ENCODE assay signal across 8 cellular contexts in genomic region chr19:43640424-43640757, GRCh38. TPM values are rescaled to one million over a fixed set of nuclear protein-coding genes. Genes with fewer than 3 reads are reported as not detected.
A peak's percentile ranks its signal among the peaks of the same experiment; 100 is the strongest.
DNase-seq lines count a peak whose midpoint lies in the region; ATAC-seq, FAIRE-seq and TF ChIP-seq lines count a peak whose summit lies in the region.

No MANE protein-coding gene starts in this region.

- POLR2A ChIA-PET in endothelial cell of umbilical vein (lab: Charles Lee), result no interaction called here

- TF ChIP-seq RAD21 in neural cell (conservative IDR thresholded peaks at IDR 0.05), result no peak

- no peaks in the 10 kb centered on the region for H3K9me1 ChIP-seq in endothelial cell of umbilical vein (replicated peaks; ENCODE audit: control insufficient read depth, extremely low read depth, insufficient read depth, low read length)

- H3F3A ChIP-seq in neural cell (ENCODE audit: insufficient read depth, low read length, poor library complexity, severe bottlenecking), result no peaks in the 10 kb centered on the region

- TF ChIP-seq CTCF in AG09309 (IDR thresholded peaks at IDR 0.05; ENCODE audit: control insufficient read depth, insufficient read depth, low read depth, low read length, missing control alignments) (no peak), endothelial cell of umbilical vein (IDR thresholded peaks at IDR 0.05; ENCODE audit: extremely low read depth in 1 of 2, insufficient read depth in 1 of 2, low read depth in 1 of 2, low read length in 2 of 2) (no peak), neural cell (IDR thresholded peaks at IDR 0.05; ENCODE audit: poor library complexity, severe bottlenecking) (no peak)

- H3K9me3 ChIP-seq in NT2/D1 (ENCODE audit: insufficient read depth, low read length) (no peaks in the 10 kb centered on the region), endothelial cell of umbilical vein (replicated peaks; ENCODE audit: control insufficient read depth, insufficient read depth, low read length) (no peaks in the 10 kb centered on the region), neural cell (ENCODE audit: low read length) (no peaks in the 10 kb centered on the region)

- no peak for TF ChIP-seq POLR2A in endothelial cell of umbilical vein (IDR thresholded peaks at IDR 0.05; ENCODE audit: low read depth, low read length)

- H3K79me2 ChIP-seq in endothelial cell of umbilical vein (ENCODE audit: control insufficient read depth, insufficient read depth, low read length) (no peaks in the 10 kb centered on the region), neural cell (replicated peaks; ENCODE audit: insufficient read depth, low read length) (peaks cover 44% of the 10 kb centered on the region)

- no peak for DNase-seq in AG09309 (ENCODE audit: low read depth)
- no peak for DNase-seq in NT2/D1 (ENCODE audit: low read depth, low spot score)
- DNase-seq in endothelial cell of umbilical vein (ENCODE audit: low read depth, low spot score), result no peak
- DNase-seq in NCI-H2227 treated with DMSO at 0.1 percent for 48 hours (lab: John Stamatoyannopoulos, UW), result no peak
- no peak for DNase-seq in NCI-H1436 (lab: John Stamatoyannopoulos, UW)
- DNase-seq in AG08395 (ENCODE audit: low spot score), result no peak

- H3K27ac ChIP-seq in endothelial cell of umbilical vein (ENCODE audit: insufficient read depth, low read depth, low read length) (no peak overlapping the region), neural cell (ENCODE audit: low read length) (peak overlapping the region; percentile 80)

- TF ChIP-seq EP300 in neural cell (conservative IDR thresholded peaks at IDR 0.05; ENCODE audit: poor library complexity, severe bottlenecking), result peak; percentile 3

- intact Hi-C loops in endothelial cell of umbilical vein (cut with micrococcal nuclease), result no loop called here

- H3K27me3 ChIP-seq in NT2/D1 (ENCODE audit: insufficient read depth, insufficient read length) (peaks cover 52% of the 10 kb centered on the region), endothelial cell of umbilical vein (ENCODE audit: control insufficient read depth in 2 of 2, insufficient read depth in 2 of 2, low read length in 2 of 2) (peaks cover 15 to 25% of the 10 kb centered on the region in 2 experiments), neural cell (ENCODE audit: insufficient read depth, low read depth, low read length) (no peaks in the 10 kb centered on the region)

- CTCF ChIA-PET in endothelial cell of umbilical vein (lab: Charles Lee), result interaction anchor here (1.6 kb wide), 1 partner anchor 12 kb away, joined by 8 read pairs; no protein-coding TSS in a partner anchor

- no peak for FAIRE-seq in endothelial cell of umbilical vein (lab: Jason Lieb, UNC)

- H2AFZ ChIP-seq in endothelial cell of umbilical vein (ENCODE audit: low read depth, low read length), result peak overlapping the region; percentile 97
- peak overlapping the region; percentile 91 for H2AFZ ChIP-seq in neural cell (ENCODE audit: low read depth, low read length)

- no peaks in the 10 kb centered on the region for H3K36me3 ChIP-seq in NT2/D1 (ENCODE audit: insufficient read depth, insufficient read length, low read length)
- no peaks in the 10 kb centered on the region for H3K36me3 ChIP-seq in endothelial cell of umbilical vein (ENCODE audit: control insufficient read depth in 2 of 2, extremely low read depth in 1 of 2, insufficient read depth in 2 of 2, low read length in 2 of 2)
- no peaks in the 10 kb centered on the region for H3K36me3 ChIP-seq in neural cell (ENCODE audit: insufficient read depth, low read length)

- H3K9me2 ChIP-seq in neural cell (ENCODE audit: insufficient read depth, low read length), result no peaks in the 10 kb centered on the region

- H3K9ac ChIP-seq in NT2/D1 (ENCODE audit: insufficient read length, low read depth), result peak overlapping the region; percentile 56
- H3K9ac ChIP-seq in endothelial cell of umbilical vein (replicated peaks; ENCODE audit: extremely low read depth, insufficient read depth, low read length), result no peak overlapping the region
- peak overlapping the region; percentile 91 for H3K9ac ChIP-seq in neural cell (ENCODE audit: low read length)

- H3K4me2 ChIP-seq in endothelial cell of umbilical vein (ENCODE audit: insufficient read depth, low read length), result peak overlapping the region; percentile 41
- no peak overlapping the region for H3K4me2 ChIP-seq in neural cell (ENCODE audit: low read length)

- dilution Hi-C loops in endothelial cell of umbilical vein (cut with MboI; ENCODE audit: extremely low pct_ligation_motif_present, low sequenced_read_pairs), result no loop called here

- ATAC-seq in GM18870 (IDR thresholded peaks at IDR 0.05; ENCODE audit: unreplicated experiment), result no peak

- H3K4me1 ChIP-seq in NT2/D1 (ENCODE audit: insufficient read depth, insufficient read length) (peaks cover 6% of the 10 kb centered on the region), endothelial cell of umbilical vein (ENCODE audit: control insufficient read depth, extremely low read depth, insufficient read depth, low read length) (peaks cover 7% of the 10 kb centered on the region)

- peak overlapping the region; percentile 49 for H3K4me3 ChIP-seq in AG09309 (ENCODE audit: control insufficient read depth, low read depth, low read length)
- peak overlapping the region; percentile 46 for H3K4me3 ChIP-seq in NT2/D1 (ENCODE audit: insufficient read length, low read depth)
- peak overlapping the region in 1 of 3 experiments; percentile 49 for H3K4me3 ChIP-seq in endothelial cell of umbilical vein (replicated peaks in 1 of 3; ENCODE audit: insufficient read depth in 1 of 3, low read depth in 1 of 3, low read length in 3 of 3)
- peak overlapping the region; percentile 82 for H3K4me3 ChIP-seq in neural cell (ENCODE audit: low read length)

- H4K20me1 ChIP-seq in endothelial cell of umbilical vein (replicated peaks; ENCODE audit: control insufficient read depth, extremely low read depth, insufficient read depth, low read length) (no peaks in the 10 kb centered on the region), neural cell (ENCODE audit: insufficient read depth) (no peaks in the 10 kb centered on the region)

- no TSS peak for BruUV-seq in endothelial cell of umbilical vein (replicated peaks; lab: Mats Ljungman, UMichigan)

RNA-seq across cellular contexts. Expression of gene CADM4, which starts 0.7 kb away (rescaled TPM):
- total RNA-seq in endothelial cell of umbilical vein, result 6.7 and 7.5 TPM in 2 replicates
- polyA plus RNA-seq in endothelial cell of umbilical vein (5.0 and 7.7 TPM in 2 replicates), neural cell (211 and 220 TPM in 2 replicates)
- polyA plus RNA-seq in endothelial cell of umbilical vein (2011; cell fraction: cytosol; rRNA removed), result 4.3 and 6.2 TPM in 2 replicates
- 1.9 and 2.5 TPM in 2 replicates for polyA plus RNA-seq in endothelial cell of umbilical vein (2011; cell fraction: nucleus; rRNA removed)
- polyA plus RNA-seq in endothelial cell of umbilical vein (2012), result 4.9 and 10.7 TPM in 2 replicates
- polyA minus RNA-seq in endothelial cell of umbilical vein (3.6 and 4.3 TPM in 2 replicates), neural cell (114 and 135 TPM in 2 replicates)
- polyA minus RNA-seq in endothelial cell of umbilical vein (2011; cell fraction: cytosol; rRNA and poly(A)+ RNA removed), result not detected
- polyA minus RNA-seq in endothelial cell of umbilical vein (2011; cell fraction: nucleus; rRNA and poly(A)+ RNA removed), result 0.19 and 0.63 TPM in 2 replicates

RNA-seq across cellular contexts. Expression of gene ZNF428, which starts 21.0 kb away (rescaled TPM):
- 51.8 and 56.2 TPM in 2 replicates for total RNA-seq in endothelial cell of umbilical vein
- polyA plus RNA-seq in endothelial cell of umbilical vein, result 29.2 and 30.7 TPM in 2 replicates
- 36.3 and 53.6 TPM in 2 replicates for polyA plus RNA-seq in endothelial cell of umbilical vein (2011; cell fraction: cytosol; rRNA removed)
- polyA plus RNA-seq in endothelial cell of umbilical vein (2011; cell fraction: nucleus; rRNA removed), result 16.4 and 19.4 TPM in 2 replicates
- polyA plus RNA-seq in endothelial cell of umbilical vein (2012), result 36.4 and 59.1 TPM in 2 replicates
- 6.9 and 13.4 TPM in 2 replicates for polyA minus RNA-seq in endothelial cell of umbilical vein
- polyA minus RNA-seq in endothelial cell of umbilical vein (2011; cell fraction: cytosol; rRNA and poly(A)+ RNA removed), result 2.5 TPM
- polyA minus RNA-seq in endothelial cell of umbilical vein (2011; cell fraction: nucleus; rRNA and poly(A)+ RNA removed), result 5.4 and 7.9 TPM in 2 replicates
- polyA plus RNA-seq in neural cell, result 983 and 1,008 TPM in 2 replicates
- 194 and 197 TPM in 2 replicates for polyA minus RNA-seq in neural cell

RNA-seq across cellular contexts. Expression of gene SRRM5, which starts 28.5 kb away (rescaled TPM):
- 0.27 and 0.32 TPM in 2 replicates for total RNA-seq in endothelial cell of umbilical vein
- 0.13 and 0.17 TPM in 2 replicates for polyA plus RNA-seq in endothelial cell of umbilical vein
- polyA plus RNA-seq in endothelial cell of umbilical vein (2011; cell fraction: cytosol; rRNA removed), result 0.08 and 0.13 TPM in 2 replicates
- polyA plus RNA-seq in endothelial cell of umbilical vein (2011; cell fraction: nucleus; rRNA removed), result 0.76 and 0.88 TPM in 2 replicates
- polyA plus RNA-seq in endothelial cell of umbilical vein (2012), result 0.20 and 0.37 TPM in 2 replicates
- polyA minus RNA-seq in endothelial cell of umbilical vein, result 0.15 and 0.22 TPM in 2 replicates
- polyA minus RNA-seq in endothelial cell of umbilical vein (2011; cell fraction: cytosol; rRNA and poly(A)+ RNA removed), result not detected
- polyA minus RNA-seq in endothelial cell of umbilical vein (2011; cell fraction: nucleus; rRNA and poly(A)+ RNA removed), result 0.29 and 0.34 TPM in 2 replicates
- polyA plus RNA-seq in neural cell, result not detected in 2 replicates
- 0.23 and 0.24 TPM in 2 replicates for polyA minus RNA-seq in neural cell

RNA-seq across cellular contexts. Expression of gene PLAUR, which starts 29.6 kb away (rescaled TPM):
- 62.9 and 82.0 TPM in 2 replicates for total RNA-seq in endothelial cell of umbilical vein
- polyA plus RNA-seq in endothelial cell of umbilical vein, result 60.2 and 66.3 TPM in 2 replicates
- 69.1 and 72.2 TPM in 2 replicates for polyA plus RNA-seq in endothelial cell of umbilical vein (2011; cell fraction: cytosol; rRNA removed)
- 54.9 and 66.5 TPM in 2 replicates for polyA plus RNA-seq in endothelial cell of umbilical vein (2011; cell fraction: nucleus; rRNA removed)
- 88.6 and 102 TPM in 2 replicates for polyA plus RNA-seq in endothelial cell of umbilical vein (2012)
- polyA minus RNA-seq in endothelial cell of umbilical vein, result 25.4 and 28.6 TPM in 2 replicates
- 24.4 TPM for polyA minus RNA-seq in endothelial cell of umbilical vein (2011; cell fraction: cytosol; rRNA and poly(A)+ RNA removed)
- polyA minus RNA-seq in endothelial cell of umbilical vein (2011; cell fraction: nucleus; rRNA and poly(A)+ RNA removed), result 11.5 and 13.6 TPM in 2 replicates
- polyA plus RNA-seq in neural cell, result 1.3 TPM in 1 of 2 replicates, not detected in the other
- polyA minus RNA-seq in neural cell, result not detected in 2 replicates

RNA-seq across cellular contexts. Expression of gene ZNF576, which starts 44.0 kb away (rescaled TPM):
- total RNA-seq in endothelial cell of umbilical vein, result 19.5 and 20.3 TPM in 2 replicates
- polyA plus RNA-seq in endothelial cell of umbilical vein (27.7 and 38.3 TPM in 2 replicates), neural cell (11.9 and 19.9 TPM in 2 replicates)
- polyA plus RNA-seq in endothelial cell of umbilical vein (2011; cell fraction: cytosol; rRNA removed), result 15.7 and 19.2 TPM in 2 replicates
- 6.8 and 7.3 TPM in 2 replicates for polyA plus RNA-seq in endothelial cell of umbilical vein (2011; cell fraction: nucleus; rRNA removed)
- 14.8 and 16.0 TPM in 2 replicates for polyA plus RNA-seq in endothelial cell of umbilical vein (2012)
- polyA minus RNA-seq in endothelial cell of umbilical vein (6.9 and 8.5 TPM in 2 replicates), neural cell (10.0 and 11.7 TPM in 2 replicates)
- 5.0 TPM for polyA minus RNA-seq in endothelial cell of umbilical vein (2011; cell fraction: cytosol; rRNA and poly(A)+ RNA removed)
- polyA minus RNA-seq in endothelial cell of umbilical vein (2011; cell fraction: nucleus; rRNA and poly(A)+ RNA removed), result 6.8 and 9.3 TPM in 2 replicates

Comparison
In these comparisons a context has a peak if more than half of its experiments do, and no peak if none do; other contexts are left out.
1. RNA of gene CADM4, which starts 0.7 kb away (polyA plus RNA-seq): 211 to 220 TPM in neural cell; 1.9 to 10.7 TPM in endothelial cell of umbilical vein; every median in the first group is over 10 times any median in the second.
2. RNA of gene ZNF428, which starts 21.0 kb away (polyA plus RNA-seq): 983 to 1,008 TPM in neural cell; 16.4 to 59.1 TPM in endothelial cell of umbilical vein; every median in the first group is over 10 times any median in the second.